ENCODE assay signal across 29 cellular contexts in genomic region chr14:68113328-68113930, GRCh38.
DNase-seq lines count a peak whose midpoint lies in the region; ATAC-seq, FAIRE-seq and TF ChIP-seq lines count a peak whose summit lies in the region.
"Had no signal": no experiment of that assay in that cellular context is flagged by ENCODE, and none has a peak within 500 bp of the region (broad histone marks: within the 10 kb centered on the region; RNA-seq: fewer than 3 reads in every experiment).

No MANE protein-coding gene starts in this region.

- H3K79me2 ChIP-seq in GM23338 (replicated peaks; ENCODE audit: insufficient read depth) (no peaks in the 10 kb centered on the region), HepG2 (ENCODE audit: insufficient read depth, low read length) (no peaks in the 10 kb centered on the region)

- no peak for TF ChIP-seq EP300 in HepG2 (IDR thresholded peaks at IDR 0.05; ENCODE audit: low read depth in 2 of 2, low read length in 2 of 2)
- TF ChIP-seq EP300 in HepG2 (CRISPR knock-in tag; IDR thresholded peaks at IDR 0.05; ENCODE audit: borderline replicate concordance): no peak

- H4K20me1 ChIP-seq in GM23338 (replicated peaks; ENCODE audit: insufficient read depth): no peaks in the 10 kb centered on the region
- no peaks in the 10 kb centered on the region for H4K20me1 ChIP-seq in HepG2 (ENCODE audit: insufficient read depth, low read length)

- TF ChIP-seq POLR2A in HepG2 (IDR thresholded peaks at IDR 0.05; ENCODE audit: insufficient read depth in 1 of 2, low read depth in 2 of 2, low read length in 2 of 2): no peak

- no peaks in the 10 kb centered on the region for H3K9me3 Mint-ChIP-seq in GM23338
- no peaks in the 10 kb centered on the region for H3K9me3 Mint-ChIP-seq in endodermal cell
- peaks cover 1% of the 10 kb centered on the region for H3K9me3 Mint-ChIP-seq in mesothelial cell of epicardium
- H3K9me3 Mint-ChIP-seq: natural killer cell treated with Interleukin-12 subunit alpha and Interleukin-12 subunit beta and Interleukin-15 and Interleukin-18, amount 100 ng/mL, for 72 hours; T-cell had no signal

- ATAC-seq in GM23338 (peak; percentile 39), GM18867 (IDR thresholded peaks at IDR 0.05; ENCODE audit: unreplicated experiment) (no peak), HepG2 (no peak)
- ATAC-seq: natural killer cell treated with Interleukin-12 subunit alpha and Interleukin-12 subunit beta and Interleukin-15 and Interleukin-18, amount 100 ng/mL, for 72 hours; right cardiac atrium; T-cell had no signal

- H3K36me3 ChIP-seq in GM23338 (ENCODE audit: insufficient read depth): no peaks in the 10 kb centered on the region
- no peaks in the 10 kb centered on the region for H3K36me3 ChIP-seq in endodermal cell (ENCODE audit: control insufficient read depth, insufficient read depth, low read length)
- H3K36me3 ChIP-seq in HepG2 (replicated peaks in 1 of 2; ENCODE audit: control insufficient read depth in 1 of 2, insufficient read depth in 2 of 2, low read length in 2 of 2): no peaks in the 10 kb centered on the region
- H3K36me3 ChIP-seq: left ventricle myocardium inferior, ovary had no signal

- no peak overlapping the region for H3K27ac Mint-ChIP-seq in GM23338
- H3K27ac Mint-ChIP-seq in endodermal cell: no peak overlapping the region
- peak overlapping the region; percentile 89 for H3K27ac Mint-ChIP-seq in mesothelial cell of epicardium
- H3K27ac Mint-ChIP-seq: natural killer cell treated with Interleukin-12 subunit alpha and Interleukin-12 subunit beta and Interleukin-15 and Interleukin-18, amount 100 ng/mL, for 72 hours; T-cell had no signal

- H3K4me3 ChIP-seq in GM23338 (no peak overlapping the region), endodermal cell (ENCODE audit: low read length) (peak overlapping the region; percentile 4), foreskin fibroblast (ENCODE audit: low read depth in 1 of 2, low read length in 2 of 2) (no peak overlapping the region), HepG2 (replicated peaks in 1 of 3; ENCODE audit: insufficient read depth in 1 of 3, low read depth in 2 of 3, low read length in 3 of 3) (no peak overlapping the region)
- H3K4me3 ChIP-seq: left ventricle myocardium inferior, ovary had no signal

- H2AFZ ChIP-seq in GM23338 (no peak overlapping the region), HepG2 (ENCODE audit: low read length) (no peak overlapping the region)

- POLR2A ChIA-PET in HepG2 (lab: Yijun Ruan, JAX): no interaction called here

- no peak overlapping the region for H3K4me2 ChIP-seq in GM23338
- no peak overlapping the region for H3K4me2 ChIP-seq in HepG2 (ENCODE audit: low read depth, low read length)

- H3K36me3 Mint-ChIP-seq in GM23338 (ENCODE audit: low read depth): no peaks in the 10 kb centered on the region
- H3K36me3 Mint-ChIP-seq in endodermal cell (ENCODE audit: low read depth): no peaks in the 10 kb centered on the region
- H3K36me3 Mint-ChIP-seq in mesothelial cell of epicardium: no peaks in the 10 kb centered on the region
- H3K36me3 Mint-ChIP-seq: natural killer cell treated with Interleukin-12 subunit alpha and Interleukin-12 subunit beta and Interleukin-15 and Interleukin-18, amount 100 ng/mL, for 72 hours; T-cell had no signal

- H3K4me3 Mint-ChIP-seq in GM23338: no peak overlapping the region
- no peak overlapping the region for H3K4me3 Mint-ChIP-seq in endodermal cell
- H3K4me3 Mint-ChIP-seq in mesothelial cell of epicardium: no peak overlapping the region
- H3K4me3 Mint-ChIP-seq: natural killer cell treated with Interleukin-12 subunit alpha and Interleukin-12 subunit beta and Interleukin-15 and Interleukin-18, amount 100 ng/mL, for 72 hours; T-cell had no signal

- H3K9ac ChIP-seq in endodermal cell (ENCODE audit: extremely low read depth, low read length, poor library complexity, severe bottlenecking) (no peak overlapping the region), HepG2 (ENCODE audit: insufficient read depth, low read depth, low read length) (no peak overlapping the region)

- H3K9me2 ChIP-seq in GM23338 (ENCODE audit: insufficient read depth): no peaks in the 10 kb centered on the region

- no peaks in the 10 kb centered on the region for H3K9me3 ChIP-seq in endodermal cell (ENCODE audit: control insufficient read depth, low read length)
- H3K9me3 ChIP-seq in HepG2 (ENCODE audit: low read length): no peaks in the 10 kb centered on the region
- H3K9me3 ChIP-seq: left ventricle myocardium inferior, ovary had no signal

- peak overlapping the region; percentile 4 for H3K27ac ChIP-seq in GM23338 (ENCODE audit: low read depth)
- H3K27ac ChIP-seq in endodermal cell (ENCODE audit: low read depth, low read length): peak overlapping the region; percentile 4
- H3K27ac ChIP-seq in HepG2 (ENCODE audit: extremely low read length, insufficient read depth, low read length): no peak overlapping the region
- H3K27ac ChIP-seq: C4-2B, left ventricle myocardium inferior, ovary had no signal

- CTCF ChIA-PET in HepG2 (lab: Yijun Ruan, JAX; ENCODE audit: low intra/inter-chr PET ratio, low total read pairs): no interaction called here

- peaks cover 16% of the 10 kb centered on the region; the same call in 1 of the 2 replicates for H3K4me1 ChIP-seq in GM23338 (ENCODE audit: insufficient read depth)
- peaks cover 6% of the 10 kb centered on the region for H3K4me1 ChIP-seq in endodermal cell (ENCODE audit: control insufficient read depth, insufficient read depth, low read length)
- peaks cover 19% of the 10 kb centered on the region for H3K4me1 ChIP-seq in HepG2 (ENCODE audit: insufficient read depth, low read length)

- BruUV-seq in HepG2 (replicated peaks; lab: Mats Ljungman, UMichigan): no TSS peak

- WGBS in endodermal cell (ENCODE audit: insufficient coverage in 1 of 2, insufficient read length in 1 of 2), 2 experiments: 79% methylated on average over 3 of the region's 3 CpGs; no CpG with 5 or more reads in 1 of the 2 experiments
- 79% methylated on average over 3 of the region's 3 CpGs for WGBS in HepG2 (ENCODE audit: low lambda C conversion rate)

- peak; percentile 64 for DNase-seq in GM23338 (ENCODE audit: low spot score)
- no peak for DNase-seq in endodermal cell
- DNase-seq in mesothelial cell of epicardium (ENCODE audit: low spot score in 2 of 2, unreplicated experiment in 2 of 2): no peak
- DNase-seq in foreskin fibroblast: no peak
- no peak for DNase-seq in KG1 (lab: John Stamatoyannopoulos, UW)
- no peak for DNase-seq in HepG2 (ENCODE audit: low spot score)
- DNase-seq: activated CD8-positive, alpha-beta memory T cell treated with anti-CD3 and anti-CD28 coated beads for 24 hours; activated naive CD4-positive, alpha-beta T cell; activated T-cell treated with anti-CD3 and anti-CD28 coated beads, Interleukin-2, amount 50 U/mL, for 1 hour; amniotic stem cell; Calu3; dermis blood vessel endothelial cell; DND-41; H7; hippocampal formation; left ventricle myocardium inferior; NCI-H187; NCI-H345; OCI-M1; ovary; right cardiac atrium; Right ventricle myocardium superior; stimulated activated CD4-positive, alpha-beta T cell treated with anti-CD3 and anti-CD28 coated beads, Interleukin-4, amount 100 ng/mL, for 4 hours; stimulated activated naive CD4-positive, alpha-beta T cell; T-cell had no signal

- H3K27me3 ChIP-seq in GM23338 (ENCODE audit: insufficient read depth) (no peaks in the 10 kb centered on the region), endodermal cell (ENCODE audit: control insufficient read depth, insufficient read depth, low read length, poor library complexity, severe bottlenecking) (no peaks in the 10 kb centered on the region), HepG2 (ENCODE audit: control insufficient read depth in 1 of 2, insufficient read depth in 2 of 2, low read length in 2 of 2) (no peaks in the 10 kb centered on the region)
- H3K27me3 ChIP-seq: ovary had no signal

- no peaks in the 10 kb centered on the region for H3F3A ChIP-seq in GM23338 (replicated peaks; ENCODE audit: low read depth)

- intact Hi-C loops in HepG2 (cut with micrococcal nuclease; ENCODE audit: unreplicated experiment): no loop called here

- TF ChIP-seq CTCF in GM23338 (conservative IDR thresholded peaks at IDR 0.05; ENCODE audit: low read depth in 2 of 2) (no peak), endodermal cell (conservative IDR thresholded peaks at IDR 0.05) (no peak), mesothelial cell of epicardium (IDR thresholded peaks at IDR 0.05; ENCODE audit: unreplicated experiment) (no peak), foreskin fibroblast (IDR thresholded peaks at IDR 0.05; ENCODE audit: low read depth, low read length) (no peak), HepG2 (CRISPR knock-in tag; IDR thresholded peaks at IDR 0.05) (no peak)

- no peaks in the 10 kb centered on the region for H3K27me3 Mint-ChIP-seq in GM23338 (ENCODE audit: insufficient read depth, low read depth, poor library complexity)
- H3K27me3 Mint-ChIP-seq in endodermal cell (ENCODE audit: insufficient read depth): peaks cover 3% of the 10 kb centered on the region
- no peaks in the 10 kb centered on the region for H3K27me3 Mint-ChIP-seq in mesothelial cell of epicardium (ENCODE audit: low read depth)
- H3K27me3 Mint-ChIP-seq: natural killer cell treated with Interleukin-12 subunit alpha and Interleukin-12 subunit beta and Interleukin-15 and Interleukin-18, amount 100 ng/mL, for 72 hours; T-cell had no signal

- FAIRE-seq in TTC549 (lab: Jason Lieb, UNC) (peak; percentile 63), HepG2 (lab: Jason Lieb, UNC) (no peak)

- peaks cover 17% of the 10 kb centered on the region for H3K4me1 Mint-ChIP-seq in GM23338
- H3K4me1 Mint-ChIP-seq in endodermal cell: peaks cover 16% of the 10 kb centered on the region
- H3K4me1 Mint-ChIP-seq in mesothelial cell of epicardium: peaks cover 55% of the 10 kb centered on the region

- in situ Hi-C loops in HepG2 (cut with HindIII; ENCODE audit: extremely low pct_ligation_motif_present, low pct_unique_long_range_greater_than_20kb): no loop called here

- no peak for TF ChIP-seq RAD21 in HepG2 (CRISPR knock-in tag; IDR thresholded peaks at IDR 0.05)

TF ChIP-seq in GM23338, 12 proteins besides CTCF, POLR2A, EP300 and RAD21 (continues in another document):
- no peak for TF ChIP-seq EZH2phosphoT487 (IDR thresholded peaks at IDR 0.05; ENCODE audit: unreplicated experiment)
- TF ChIP-seq POLR2AphosphoS5 (IDR thresholded peaks at IDR 0.05; ENCODE audit: low read depth): no peak
- no peak for TF ChIP-seq NANOG (IDR thresholded peaks at IDR 0.05; ENCODE audit: borderline replicate concordance)

TF ChIP-seq in HepG2, 621 proteins besides CTCF, POLR2A, EP300 and RAD21 (continues in another document):
- TF ChIP-seq ZKSCAN5 (CRISPR knock-in tag; IDR thresholded peaks at IDR 0.05) (no peak), ZNF615 (CRISPR knock-in tag; IDR thresholded peaks at IDR 0.05; ENCODE audit: borderline replicate concordance) (no peak), ZNF230 (CRISPR knock-in tag; IDR thresholded peaks at IDR 0.05) (no peak), DPF2 (CRISPR knock-in tag; IDR thresholded peaks at IDR 0.05; ENCODE audit: borderline replicate concordance, low read depth) (no peak), ZNF101 (CRISPR knock-in tag; IDR thresholded peaks at IDR 0.05; ENCODE audit: borderline replicate concordance, low read depth) (no peak), TBP (CRISPR knock-in tag; IDR thresholded peaks at IDR 0.05) (no peak)
